ENCODE assay signal across 8 cellular contexts in genomic region chr5:134846641-134846960, GRCh38. TPM values are rescaled to one million over a fixed set of nuclear protein-coding genes. Genes with fewer than 3 reads are reported as not detected.
A peak's percentile ranks its signal among the peaks of the same experiment; 100 is the strongest.
DNase-seq lines count a peak whose midpoint lies in the region; ATAC-seq and TF ChIP-seq lines count a peak whose summit lies in the region.

No MANE protein-coding gene starts in this region.

- H3K27ac ChIP-seq in HUES48 (ENCODE audit: low read depth, low read length) (peak overlapping the region; percentile 93), gastroesophageal sphincter (peak overlapping the region; percentile 96 to 99 (median 98))

- H3K4me1 ChIP-seq in HUES48 (ENCODE audit: control insufficient read depth, insufficient read depth, low read length) = peaks cover 10% of the 10 kb centered on the region
- peaks cover 4 to 60% (median 23%) of the 10 kb centered on the region in 3 donors for H3K4me1 ChIP-seq in gastroesophageal sphincter

- TF ChIP-seq EP300 in gastroesophageal sphincter (IDR thresholded peaks at IDR 0.05) = no peak

- H3K9ac ChIP-seq in HUES48 (ENCODE audit: low read depth, low read length) = peak overlapping the region; percentile 90

- no peak for TF ChIP-seq POLR2A in gastroesophageal sphincter (IDR thresholded peaks at IDR 0.05)

- 0% methylated on average over 5 to 9 of the region's 11 CpGs for WGBS in gastroesophageal sphincter (ENCODE audit: low coverage in 1 of 2), 2 donors

- no peak for ATAC-seq in gastroesophageal sphincter

- H3K27me3 ChIP-seq in HUES48 (ENCODE audit: control insufficient read depth, insufficient read depth, low read length) (no peaks in the 10 kb centered on the region), gastroesophageal sphincter (no peaks in the 10 kb centered on the region)

- no peaks in the 10 kb centered on the region for H3K9me3 ChIP-seq in HUES48 (ENCODE audit: control insufficient read depth, insufficient read depth, low read length)
- no peaks in the 10 kb centered on the region for H3K9me3 ChIP-seq in gastroesophageal sphincter

- peak; percentile 51 for DNase-seq in GM12865 (ENCODE audit: low read depth)
- peak; percentile 6 for DNase-seq in activated T-cell treated with anti-CD3 and anti-CD28 coated beads for 4 hours
- DNase-seq in retinal pigment epithelial cell (ENCODE audit: low read depth) = no peak
- DNase-seq in NCI-H524 (lab: John Stamatoyannopoulos, UW) = no peak
- DNase-seq in NCI-H187 (lab: John Stamatoyannopoulos, UW) = no peak
- no peak for DNase-seq in NCI-H1417 treated with DMSO at 0.1 percent for 48 hours (lab: John Stamatoyannopoulos, UW)

- no peak for TF ChIP-seq CTCF in GM12865 (IDR thresholded peaks at IDR 0.05; ENCODE audit: insufficient read depth, low read depth, low read length, missing control alignments)
- no peak for TF ChIP-seq CTCF in gastroesophageal sphincter (IDR thresholded peaks at IDR 0.05)
- TF ChIP-seq CTCF in retinal pigment epithelial cell (conservative IDR thresholded peaks at IDR 0.05; ENCODE audit: low read depth, low read length) = no peak

- H3K36me3 ChIP-seq in HUES48 (ENCODE audit: control insufficient read depth, insufficient read depth, low read length) = no peaks in the 10 kb centered on the region; the same call in none of the 2 replicates
- H3K36me3 ChIP-seq in gastroesophageal sphincter = peaks cover 0 to 12% of the 10 kb centered on the region in 2 donors

- peak overlapping the region; percentile 78 for H3K4me3 ChIP-seq in GM12865 (ENCODE audit: low read depth, low read length)
- peak overlapping the region; percentile 99 for H3K4me3 ChIP-seq in HUES48 (ENCODE audit: low read depth, low read length)
- H3K4me3 ChIP-seq in gastroesophageal sphincter = peak overlapping the region; percentile 92 to 94
- H3K4me3 ChIP-seq in retinal pigment epithelial cell (ENCODE audit: low read length) = peak overlapping the region; percentile 93

RNA-seq across cellular contexts. Expression of gene C5orf24, which starts 0.8 kb away (rescaled TPM):
- 10 to 100 TPM; 47.3 to 92.3 (median 70.7) TPM for total RNA-seq in gastroesophageal sphincter

RNA-seq across cellular contexts. Expression of gene TXNDC15, which starts 27.6 kb away (rescaled TPM):
- total RNA-seq in gastroesophageal sphincter = 100 to 1,000 TPM in 1 of 4 donors, 10 to 100 TPM in 3; 68.5 to 119 (median 82.6) TPM

RNA-seq across cellular contexts. Expression of gene PCBD2, which starts 58.3 kb away (rescaled TPM):
- 10 to 100 TPM in 2 of 4 donors, 1 to 10 TPM in 2; 8.3 to 10.8 (median 9.5) TPM for total RNA-seq in gastroesophageal sphincter

Comparison
In these comparisons a context has a peak if more than half of its experiments do, and no peak if none do; other contexts are left out.
1. DNase-seq: peak in GM12865 (single experiment) and activated T-cell treated with anti-CD3 and anti-CD28 coated beads for 4 hours (single experiment); none in retinal pigment epithelial cell (single experiment), NCI-H524 (0 of 2), NCI-H187 (0 of 2) and NCI-H1417 treated with DMSO at 0.1 percent for 48 hours (single experiment).
2. Peak in every context shown above with its lines, with median percentiles within 50 percentile points of each other: H3K4me3 ChIP-seq.